Comparison of ENCODE assay signal across 8 cellular contexts in genomic region chr14:104714066-104714465, GRCh38. TPM values are rescaled to one million over a fixed set of nuclear protein-coding genes. Genes with fewer than 3 reads are reported as not detected.
"Had no signal": no experiment of that assay in that cellular context is flagged by ENCODE, and none has a peak within 500 bp of the region (broad histone marks: within the 10 kb centered on the region; RNA-seq: fewer than 3 reads in every experiment).

No MANE protein-coding gene starts in this region.

- H2AFZ ChIP-seq: GM23248 had no signal

- H3K27ac ChIP-seq: GM23248, HL-60, KMS-11 had no signal

- H3K9ac ChIP-seq: GM23248, KMS-11 had no signal

- H3K4me3 ChIP-seq: GM23248 had no signal

- H3K4me2 ChIP-seq: KMS-11 had no signal

- DNase-seq: GM23248, GOT3, H9, HCEC 1CT, KBM-7 had no signal

RNA-seq across cellular contexts. Expression of gene ADSS1, which starts 10.0 kb away (rescaled TPM):
- polyA plus RNA-seq: IgD-negative memory B cell had no signal
